ENCODE assay signal across 30 cellular contexts in genomic region chr1:34127006-34128000, GRCh38. TPM values are rescaled to one million over a fixed set of nuclear protein-coding genes. Genes with fewer than 3 reads are reported as not detected.
"Had no signal": no experiment of that assay in that cellular context is flagged by ENCODE, and none has a peak within 500 bp of the region (broad histone marks: within the 10 kb centered on the region; RNA-seq: fewer than 3 reads in every experiment).

No MANE protein-coding gene starts in this region.

- H3K9ac ChIP-seq: KMS-11 had no signal

- H3K27ac ChIP-seq: body of pancreas, KMS-11, SK-N-MC, VCaP had no signal

- H3K4me3 ChIP-seq: body of pancreas, SK-N-MC had no signal

- H3K27me3 ChIP-seq: body of pancreas had no signal

- H3K9me3 ChIP-seq: body of pancreas had no signal

- ATAC-seq: activated T-cell treated with anti-CD3 and anti-CD28 coated beads, Interleukin-2, amount 50 U/mL, for 4 hours; body of pancreas; Panc1; Right ventricle myocardium inferior; T-cell had no signal

- H3K4me1 ChIP-seq: body of pancreas had no signal

- H3K4me2 ChIP-seq: KMS-11 had no signal

- DNase-seq: activated CD4-positive, alpha-beta memory T cell treated with anti-CD3 and anti-CD28 coated beads for 36 hours; activated CD4-positive, alpha-beta T cell treated with anti-CD3 and anti-CD28 coated beads, Interleukin-2, amount 10 ng/mL, durations not matched to agents 7 days and 5 days; activated CD4-positive, CD25-positive, alpha-beta regulatory T cell; activated CD8-positive, alpha-beta memory T cell treated with anti-CD3 and anti-CD28 coated beads for 24 hours; activated gamma-delta T cell treated with Interleukin-2 at 50 U/mL for 16 hours; activated naive CD4-positive, alpha-beta T cell treated with anti-CD3 and anti-CD28 coated beads, Interleukin-2, amount 10 ng/mL, durations not matched to agents 7 days and 5 days; activated naive CD8-positive, alpha-beta T cell treated with anti-CD3 and anti-CD28 coated beads for 36 hours; activated T-cell treated with anti-CD3 and anti-CD28 coated beads, Interleukin-2, amount 50 U/mL, for 4 hours; aorta; body of pancreas; central memory CD4-positive, alpha-beta T cell; NCI-H1092; NCI-H1417; NCI-H1930; NCI-H2171; NCI-H2227 treated with DMSO at 0.1 percent for 48 hours; NCI-H446 treated with DMSO at 0.1 percent for 48 hours; NCI-H524 treated with DMSO at 0.1 percent for 48 hours; NCI-H748 treated with DMSO at 0.1 percent for 48 hours; OCI-M1; RPMI8226; T-cell had no signal

RNA-seq across cellular contexts. Expression of gene CSMD2, which starts 37.7 kb away (rescaled TPM):
- total RNA-seq: activated CD4-positive, alpha-beta memory T cell treated with anti-CD3 and anti-CD28 coated beads for 36 hours; activated CD4-positive, alpha-beta T cell treated with anti-CD3 and anti-CD28 coated beads, Interleukin-2, amount 10 ng/mL, durations not matched to agents 7 days and 5 days; activated naive CD8-positive, alpha-beta T cell treated with anti-CD3 and anti-CD28 coated beads for 36 hours; activated T-cell treated with anti-CD3 and anti-CD28 coated beads, Interleukin-2, amount 50 U/mL, for 4 hours; bronchial epithelial cell; MCF 10A; T-helper 2 cell treated with Interferon-gamma antibody and Interleukin-4, amounts not matched to agents 100 ng/mL and 5 ng/mL, for 36 hours had no signal

RNA-seq across cellular contexts. Expression of gene C1orf94, which starts 49.4 kb away (rescaled TPM):
- total RNA-seq: activated CD4-positive, alpha-beta memory T cell treated with anti-CD3 and anti-CD28 coated beads for 36 hours; activated CD4-positive, alpha-beta T cell treated with anti-CD3 and anti-CD28 coated beads, Interleukin-2, amount 10 ng/mL, durations not matched to agents 7 days and 5 days; activated naive CD8-positive, alpha-beta T cell treated with anti-CD3 and anti-CD28 coated beads for 36 hours; activated T-cell treated with anti-CD3 and anti-CD28 coated beads, Interleukin-2, amount 50 U/mL, for 4 hours; aorta; body of pancreas; bronchial epithelial cell; MCF 10A; Right ventricle myocardium inferior; T-cell; T-helper 2 cell treated with Interferon-gamma antibody and Interleukin-4, amounts not matched to agents 100 ng/mL and 5 ng/mL, for 36 hours had no signal
- polyA plus RNA-seq: aorta had no signal
